Comparison of ENCODE assay signal across 15 cellular contexts in the genomic region with DNA sequence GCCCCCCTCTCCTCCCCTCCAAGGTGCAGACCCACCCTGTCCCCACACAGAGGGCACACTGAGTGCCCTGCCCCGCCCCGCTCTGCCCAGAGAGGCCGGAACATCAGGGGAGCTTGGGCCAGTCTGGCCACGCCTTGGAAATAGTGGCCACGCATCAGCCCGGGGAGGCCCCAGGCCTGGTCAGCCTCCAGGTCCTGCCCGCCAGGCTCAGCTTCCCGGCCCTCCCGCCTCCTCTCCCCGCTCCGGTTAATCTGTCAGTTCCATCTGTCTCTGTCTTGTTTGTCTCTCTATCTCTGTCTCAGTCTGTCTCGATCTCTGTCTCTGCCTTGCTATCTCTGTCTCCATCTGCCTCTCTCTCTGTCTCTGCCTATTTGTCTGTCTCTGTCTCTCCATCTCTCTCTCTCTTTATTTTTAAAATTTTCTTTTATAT. TPM values are rescaled to one million over a fixed set of nuclear protein-coding genes. Genes with fewer than 3 reads are reported as not detected.
DNase-seq lines count a peak whose midpoint lies in the region; ATAC-seq and TF ChIP-seq lines count a peak whose summit lies in the region.
"Had no signal": no experiment of that assay in that cellular context is flagged by ENCODE, and none has a peak within 500 bp of the region (broad histone marks: within the 10 kb centered on the region; RNA-seq: fewer than 3 reads in every experiment).

No MANE protein-coding gene starts in this region.

- no peak overlapping the region for H3K4me3 ChIP-seq in Caco-2 (ENCODE audit: low read depth, low read length)
- H3K4me3 ChIP-seq in smooth muscle cell, result no peak overlapping the region
- H3K4me3 ChIP-seq: heart right ventricle had no signal

- H3K36me3 Mint-ChIP-seq in Caco-2 (ENCODE audit: insufficient read depth, unreplicated experiment), result peaks cover 33% of the 10 kb centered on the region

- H3K4me1 Mint-ChIP-seq in Caco-2 (ENCODE audit: low read depth, unreplicated experiment), result peaks cover 11% of the 10 kb centered on the region

- H3K27me3 Mint-ChIP-seq in Caco-2 (ENCODE audit: insufficient read depth, unreplicated experiment), result no peaks in the 10 kb centered on the region

- no peaks in the 10 kb centered on the region for H3K9me3 Mint-ChIP-seq in Caco-2 (ENCODE audit: unreplicated experiment)

- H3K27me3 ChIP-seq in Caco-2 (replicated peaks; ENCODE audit: control insufficient read depth, insufficient read depth, low read length) (no peaks in the 10 kb centered on the region), smooth muscle cell (ENCODE audit: low read depth) (no peaks in the 10 kb centered on the region)

- H3K79me2 ChIP-seq in smooth muscle cell (ENCODE audit: low read depth), result no peaks in the 10 kb centered on the region

- H3K4me3 Mint-ChIP-seq in Caco-2 (ENCODE audit: unreplicated experiment), result no peak overlapping the region

- H3K4me2 ChIP-seq in smooth muscle cell, result peak overlapping the region; percentile 1

- DNase-seq in Caco-2 (no peak), RPMI7951 (ENCODE audit: low read depth) (peak; percentile 34), smooth muscle cell (lab: John Stamatoyannopoulos, UW; ENCODE audit: unreplicated experiment) (no peak), left lobe of liver (ENCODE audit: low spot score) (no peak), T-helper 1 cell (no peak), NCI-H187 treated with DMSO at 0.1 percent for 48 hours (lab: John Stamatoyannopoulos, UW) (no peak), posterior vena cava (ENCODE audit: low spot score) (no peak)
- DNase-seq: DMS79 treated with DMSO at 0.1 percent for 48 hours, NCI-H1436, NCI-H510A had no signal

- H2AFZ ChIP-seq in smooth muscle cell (ENCODE audit: low read depth), result no peak overlapping the region

- WGBS in smooth muscle cell (ENCODE audit: low lambda C conversion rate), result 73% methylated on average over 11 of the region's 12 CpGs

- no peaks in the 10 kb centered on the region for H3F3A ChIP-seq in smooth muscle cell (ENCODE audit: low read depth)

- peaks cover 27% of the 10 kb centered on the region for H4K20me1 ChIP-seq in smooth muscle cell (ENCODE audit: low read depth)

- peak; percentile 8 for ATAC-seq in esophagus mucosa
- ATAC-seq in left lobe of liver, result no peak
- ATAC-seq: activated CD4-positive, CD25-positive, alpha-beta regulatory T cell treated with anti-CD3 and anti-CD28 coated beads, Interleukin-2, amount 50 U/mL, for 24 hours had no signal

- no TSS peak for BruUV-seq in Caco-2 (replicated peaks; lab: Mats Ljungman, UMichigan)

- CTCF ChIA-PET in Caco-2 (lab: Charles Lee), result interaction anchor here (0.5 kb wide), 1 partner anchor 55 kb away, joined by 3 read pairs; no protein-coding TSS in a partner anchor

- POLR2A ChIA-PET in Caco-2 (lab: Charles Lee), result no interaction called here

- H3K27ac Mint-ChIP-seq in Caco-2 (ENCODE audit: unreplicated experiment), result peak overlapping the region; percentile 7
- H3K27ac Mint-ChIP-seq: progenitor cell of endocrine pancreas had no signal

- H3K36me3 ChIP-seq in Caco-2 (ENCODE audit: control insufficient read depth, insufficient read depth, low read length), result no peaks in the 10 kb centered on the region
- H3K36me3 ChIP-seq in smooth muscle cell (ENCODE audit: low read depth), result no peaks in the 10 kb centered on the region
- H3K36me3 ChIP-seq: heart right ventricle had no signal

- TF ChIP-seq CTCF in Caco-2 (IDR thresholded peaks at IDR 0.05; ENCODE audit: insufficient read depth in 1 of 2, low read depth in 1 of 2, low read length in 1 of 2, severe bottlenecking in 1 of 2, unreplicated experiment in 1 of 2), result no peak
- TF ChIP-seq CTCF in smooth muscle cell (IDR thresholded peaks at IDR 0.05; ENCODE audit: borderline replicate concordance, insufficient read depth, poor library complexity, severe bottlenecking), result no peak

- H3K27ac ChIP-seq in smooth muscle cell (ENCODE audit: low read depth), result no peak overlapping the region
- H3K27ac ChIP-seq: C4-2B had no signal

- no peak overlapping the region for H3K9ac ChIP-seq in smooth muscle cell (ENCODE audit: low read depth)

- H3K9me3 ChIP-seq in Caco-2 (no peaks in the 10 kb centered on the region), smooth muscle cell (replicated peaks; ENCODE audit: low read depth) (no peaks in the 10 kb centered on the region)
- H3K9me3 ChIP-seq: heart right ventricle had no signal

- H3K4me1 ChIP-seq in Caco-2 (peaks cover 8% of the 10 kb centered on the region; the same call in 1 of the 2 replicates), smooth muscle cell (ENCODE audit: low read depth) (peaks cover 5% of the 10 kb centered on the region)

- intact Hi-C loops in Caco-2 (cut with micrococcal nuclease; ENCODE audit: unreplicated experiment), result no loop called here
- intact Hi-C loops in posterior vena cava (cut with DNase I), result loop anchor here in 1 of 2 donors (5.0 kb wide), 1 partner anchor 215 kb away; no protein-coding TSS in a partner anchor

RNA-seq across cellular contexts. Expression of gene TNRC18, which starts 28.9 kb away (rescaled TPM):
- total RNA-seq in Caco-2 (2022), result 73.7 and 75.6 TPM in 2 replicates
- 18.9 and 22.7 TPM in 2 replicates for total RNA-seq in RPMI7951 (2014; rRNA removed; shearing (Covaris generic))
- total RNA-seq in esophagus mucosa, result 26.2 TPM
- 16.9 and 40.3 TPM in 2 replicates for total RNA-seq in smooth muscle cell
- polyA plus RNA-seq in smooth muscle cell, result 6.4 and 11.7 TPM in 2 replicates
- total RNA-seq in left lobe of liver, result 35.4 TPM
- 100 to 1,000 TPM in 1 of 2 donors, 10 to 100 TPM in 1; 93.0 to 103 TPM for total RNA-seq in posterior vena cava
